ENCODE assay signal across 31 cellular contexts in the genomic region with DNA sequence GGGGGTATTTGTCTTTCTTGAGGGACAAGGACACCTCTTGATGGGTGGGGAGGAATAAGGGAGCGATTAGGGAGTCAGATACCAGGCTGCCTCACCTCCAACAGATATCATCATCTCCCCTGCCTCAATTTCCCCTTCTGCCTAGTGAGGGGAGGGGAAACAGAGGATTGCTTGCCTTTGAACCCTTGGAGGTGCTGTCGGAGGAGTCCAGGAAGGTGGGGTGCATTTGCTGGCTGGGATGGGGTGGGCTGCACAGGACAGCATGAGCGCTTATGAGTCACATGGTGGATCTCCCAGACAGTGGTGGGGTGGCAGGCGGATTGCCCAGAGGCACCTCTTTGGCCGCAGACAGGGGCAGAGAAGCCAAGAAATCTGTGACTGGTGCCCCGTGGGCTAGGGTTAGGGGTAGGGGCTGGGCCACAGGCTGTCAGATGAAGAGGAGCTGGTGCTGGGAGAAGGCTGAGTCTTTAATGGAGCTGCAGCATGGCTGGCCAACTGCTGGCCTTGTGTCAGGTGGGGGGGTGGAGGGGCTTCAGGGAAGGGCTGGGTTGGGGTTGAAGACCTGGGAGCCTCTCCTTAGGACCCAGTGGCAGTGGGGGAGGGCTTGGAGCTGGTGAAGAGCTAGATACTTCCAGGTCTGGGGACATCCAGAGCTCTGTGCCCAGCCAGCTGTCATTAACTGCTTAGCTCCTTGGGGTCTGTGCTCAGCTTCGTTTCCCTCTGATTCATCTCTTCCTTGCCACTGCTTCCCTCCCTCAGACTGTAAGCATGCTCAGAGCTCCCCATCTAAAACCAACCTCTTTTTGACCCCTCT. TPM values are rescaled to one million over a fixed set of nuclear protein-coding genes. Genes with fewer than 3 reads are reported as not detected.
DNase-seq lines count a peak whose midpoint lies in the region; TF ChIP-seq lines count a peak whose summit lies in the region.
"Had no signal": no experiment of that assay in that cellular context is flagged by ENCODE, and none has a peak within 500 bp of the region (broad histone marks: within the 10 kb centered on the region; RNA-seq: fewer than 3 reads in every experiment).

No MANE protein-coding gene starts in this region.

- TF ChIP-seq CTCF in H9 (conservative IDR thresholded peaks at IDR 0.05): no peak
- no peak for TF ChIP-seq CTCF in WERI-Rb-1 (IDR thresholded peaks at IDR 0.05; ENCODE audit: low read depth, low read length)
- no peak for TF ChIP-seq CTCF in neural crest cell (conservative IDR thresholded peaks at IDR 0.05)

- H3K56ac ChIP-seq in H9 (ENCODE audit: insufficient read length, low read depth, low read length): no peak overlapping the region

- DNase-seq in H9 (peak; percentile 14), WERI-Rb-1 (peak; percentile 63), neural crest cell (ENCODE audit: low read depth, low spot score) (no peak), hypothalamus (lab: John Stamatoyannopoulos, UW) (no peak), NCI-H2081 treated with DMSO at 0.1 percent for 48 hours (lab: John Stamatoyannopoulos, UW) (no peak), caudate nucleus (lab: John Stamatoyannopoulos, UW) (no peak)
- DNase-seq: activated CD4-positive, alpha-beta memory T cell treated with anti-CD3 and anti-CD28 coated beads for 36 hours; activated effector memory CD4-positive, alpha-beta T cell treated with anti-CD3 and anti-CD28 coated beads, Interleukin-2, amount 50 U/mL, for 16 hours; activated T-cell treated with anti-CD3 and anti-CD28 coated beads, Interleukin-2, amount 50 U/mL, for 1 hour; Caco-2; DMS79 treated with DMSO at 0.1 percent for 48 hours; KG1; left ventricle myocardium superior; NCI-H1048; NCI-H1694 treated with DMSO at 0.1 percent for 48 hours; NCI-H2227 treated with DMSO at 0.1 percent for 48 hours; NCI-H526 treated with DMSO at 0.1 percent for 48 hours; spleen; substantia nigra had no signal

- H3K23ac ChIP-seq in H9 (ENCODE audit: insufficient read length, low read depth, low read length): no peak overlapping the region

- H3K23me2 ChIP-seq in H9 (ENCODE audit: insufficient read length, low read depth, low read length, poor library complexity, severe bottlenecking): no peaks in the 10 kb centered on the region

- no peaks in the 10 kb centered on the region for H3K9me3 ChIP-seq in BLaER1 treated with 17β-estradiol and CSF1 and Interleukin-3, amounts not matched to agents 10 nM and 100 nM (replicated peaks in 1 of 11)
- H3K9me3 ChIP-seq in H9 (ENCODE audit: control insufficient read depth, low read depth, low read length) (no peaks in the 10 kb centered on the region), WERI-Rb-1 (ENCODE audit: severe bottlenecking) (no peaks in the 10 kb centered on the region)
- H3K9me3 ChIP-seq: Caco-2, HAP-1, Peyer's patch, spleen had no signal

- H4K5ac ChIP-seq in H9 (ENCODE audit: insufficient read length, low read depth, low read length): no peak overlapping the region

- H3K27me3 ChIP-seq in BLaER1 treated with 17β-estradiol and CSF1 and Interleukin-3, amounts not matched to agents 10 nM and 100 nM: peaks cover 0 to 72% (median 0%) of the 10 kb centered on the region in 11 experiments; a peak in 7 of 22 replicates
- H3K27me3 ChIP-seq in H9 (ENCODE audit: insufficient read depth, low read length): no peaks in the 10 kb centered on the region
- no peaks in the 10 kb centered on the region for H3K27me3 ChIP-seq in WERI-Rb-1 (ENCODE audit: insufficient read depth, low read depth, severe bottlenecking)
- H3K27me3 ChIP-seq: Peyer's patch had no signal

- H3K4me1 ChIP-seq in BLaER1 treated with 17β-estradiol and CSF1 and Interleukin-3, amounts not matched to agents 10 nM and 100 nM: peaks cover 41 to 75% (median 53%) of the 10 kb centered on the region in 10 experiments
- no peaks in the 10 kb centered on the region for H3K4me1 ChIP-seq in H9 (ENCODE audit: insufficient read depth, low read length)
- H3K4me1 ChIP-seq: Caco-2, HAP-1, parathyroid adenoma, Peyer's patch had no signal

- no peak overlapping the region for H2AFZ ChIP-seq in H9 (ENCODE audit: low read length)
- H2AFZ ChIP-seq: parathyroid adenoma had no signal

- no peaks in the 10 kb centered on the region for H3K36me3 ChIP-seq in BLaER1 treated with 17β-estradiol and CSF1 and Interleukin-3, amounts not matched to agents 10 nM and 100 nM
- no peaks in the 10 kb centered on the region for H3K36me3 ChIP-seq in WERI-Rb-1
- H3K36me3 ChIP-seq: HAP-1, Peyer's patch, spleen had no signal

- peaks cover 4 to 22% of the 10 kb centered on the region in 2 experiments; a peak in 3 of 4 replicates for H3K4me1 Mint-ChIP-seq in H9
- no peaks in the 10 kb centered on the region for H3K4me1 Mint-ChIP-seq in neural crest cell
- H3K4me1 Mint-ChIP-seq: central memory CD8-positive, alpha-beta T cell had no signal

- no peak overlapping the region for H3K4me3 ChIP-seq in BLaER1 treated with 17β-estradiol and CSF1 and Interleukin-3, amounts not matched to agents 10 nM and 100 nM
- no peak overlapping the region for H3K4me3 ChIP-seq in WERI-Rb-1 (ENCODE audit: low read depth, low read length)
- H3K4me3 ChIP-seq: HAP-1, Peyer's patch, spleen had no signal

- no peak overlapping the region for H3K9ac ChIP-seq in BLaER1 treated with 17β-estradiol and CSF1 and Interleukin-3, amounts not matched to agents 10 nM and 100 nM
- H3K9ac ChIP-seq in H9 (ENCODE audit: extremely low read depth, insufficient read length, low read length): no peak overlapping the region
- H3K9ac ChIP-seq: parathyroid adenoma had no signal

- H3K79me2 ChIP-seq in H9 (ENCODE audit: insufficient read depth, low read length): no peaks in the 10 kb centered on the region
- H3K79me2 ChIP-seq: parathyroid adenoma had no signal

- peak overlapping the region; percentile 70 to 83 (median 77); a peak in 21 of 22 replicates for H3K4me2 ChIP-seq in BLaER1 treated with 17β-estradiol and CSF1 and Interleukin-3, amounts not matched to agents 10 nM and 100 nM
- H3K4me2 ChIP-seq in H9 (ENCODE audit: insufficient read depth, insufficient read length, low read length): no peak overlapping the region

- H3K4ac ChIP-seq in H9 (ENCODE audit: low read depth, low read length): no peak overlapping the region

- no peak overlapping the region for H3T11ph ChIP-seq in H9 (ENCODE audit: low read length)

- H4K8ac ChIP-seq in H9 (replicated peaks; ENCODE audit: insufficient read length, low read depth, low read length): no peak overlapping the region

- peak overlapping the region in 1 of 11 experiments; percentile 32; a peak in 1 of 22 replicates for H3K27ac ChIP-seq in BLaER1 treated with 17β-estradiol and CSF1 and Interleukin-3, amounts not matched to agents 10 nM and 100 nM
- H3K27ac ChIP-seq in H9 (ENCODE audit: insufficient read length, low read depth, low read length) (no peak overlapping the region), WERI-Rb-1 (no peak overlapping the region), caudate nucleus (ENCODE audit: low read depth, low read length) (no peak overlapping the region)
- H3K27ac ChIP-seq: C4-2B, parathyroid adenoma, Peyer's patch had no signal

- no peak overlapping the region for H2BK120ac ChIP-seq in H9 (ENCODE audit: low read depth, low read length, poor library complexity, severe bottlenecking)

- no peak overlapping the region for H2BK20ac ChIP-seq in H9 (ENCODE audit: low read depth, low read length, poor library complexity, severe bottlenecking)

- no peaks in the 10 kb centered on the region; a peak in 1 of 5 replicates for H3K9me3 Mint-ChIP-seq in H9
- no peaks in the 10 kb centered on the region for H3K9me3 Mint-ChIP-seq in neural crest cell
- H3K9me3 Mint-ChIP-seq: activated CD4-positive, alpha-beta memory T cell treated with anti-CD3 and anti-CD28 coated beads for 36 hours; central memory CD8-positive, alpha-beta T cell; mesothelial cell of epicardium; naive thymus-derived CD8-positive, alpha-beta T cell had no signal

- no CpG with 5 or more reads among the region's 7 CpGs for WGBS in H9 (ENCODE audit: extremely low coverage, insufficient read length, low lambda C conversion rate)

- H2BK12ac ChIP-seq in H9 (ENCODE audit: insufficient read length, low read depth, low read length): no peak overlapping the region

- no peak overlapping the region for H2BK15ac ChIP-seq in H9 (ENCODE audit: low read depth, low read length)

- peaks cover 0 to 39% (median 0%) of the 10 kb centered on the region in 11 experiments; a peak in 2 of 22 replicates for H4K20me1 ChIP-seq in BLaER1 treated with 17β-estradiol and CSF1 and Interleukin-3, amounts not matched to agents 10 nM and 100 nM
- no peaks in the 10 kb centered on the region for H4K20me1 ChIP-seq in H9 (ENCODE audit: control insufficient read depth, insufficient read depth, insufficient read length)

- H3K18ac ChIP-seq in H9 (ENCODE audit: insufficient read length, low read depth, low read length): no peak overlapping the region

- H3K27ac Mint-ChIP-seq in H9 (no peak overlapping the region; a peak in 1 of 7 replicates), neural crest cell (ENCODE audit: unreplicated experiment) (peak overlapping the region; percentile 20)
- H3K27ac Mint-ChIP-seq: activated CD4-positive, alpha-beta memory T cell treated with anti-CD3 and anti-CD28 coated beads for 36 hours; mesothelial cell of epicardium had no signal

- H4K91ac ChIP-seq in H9 (ENCODE audit: insufficient read length, low read depth, low read length): no peak overlapping the region

- no peak overlapping the region; the same call in 1 of the 2 replicates for H3K14ac ChIP-seq in H9 (ENCODE audit: insufficient read depth, low read length)

- no peaks in the 10 kb centered on the region for H3K36me3 Mint-ChIP-seq in H9 (ENCODE audit: insufficient read depth in 1 of 3, low read depth in 3 of 3)
- no peaks in the 10 kb centered on the region for H3K36me3 Mint-ChIP-seq in neural crest cell (ENCODE audit: low read depth)
- H3K36me3 Mint-ChIP-seq: activated CD4-positive, alpha-beta memory T cell treated with anti-CD3 and anti-CD28 coated beads for 36 hours; mesothelial cell of epicardium; naive thymus-derived CD8-positive, alpha-beta T cell had no signal

- H3K27me3 Mint-ChIP-seq in H9 (ENCODE audit: low read depth) (peaks cover 58% of the 10 kb centered on the region), neural crest cell (ENCODE audit: low read depth) (peaks cover 79% of the 10 kb centered on the region)

- H3K79me1 ChIP-seq in H9 (ENCODE audit: insufficient read depth, low read depth, low read length, poor library complexity, severe bottlenecking): no peaks in the 10 kb centered on the region

- no peak overlapping the region for H2AK5ac ChIP-seq in H9 (ENCODE audit: insufficient read length, low read length)

- H2BK5ac ChIP-seq in H9 (ENCODE audit: insufficient read length, low read length): no peak overlapping the region

- H3K4me3 Mint-ChIP-seq in H9 (no peak overlapping the region), neural crest cell (no peak overlapping the region)
- H3K4me3 Mint-ChIP-seq: activated CD4-positive, alpha-beta memory T cell treated with anti-CD3 and anti-CD28 coated beads for 36 hours; central memory CD8-positive, alpha-beta T cell; mesothelial cell of epicardium; naive thymus-derived CD8-positive, alpha-beta T cell had no signal

RNA-seq across cellular contexts. Expression of a gene that starts 7.0 kb away (rescaled TPM):
- 1.3 and 3.0 TPM in 2 replicates for total RNA-seq in H9 (2021)
- total RNA-seq in neural crest cell: 1.9 and 2.0 TPM in 2 replicates
- total RNA-seq: activated CD4-positive, alpha-beta memory T cell treated with anti-CD3 and anti-CD28 coated beads for 36 hours; dermis microvascular lymphatic vessel endothelial cell; endothelial cell of umbilical vein; naive thymus-derived CD8-positive, alpha-beta T cell had no signal

RNA-seq across cellular contexts. Expression of a gene that starts 34.7 kb away (rescaled TPM):
- not detected in 2 replicates for total RNA-seq in H9 (2021)
- not detected in 2 replicates for total RNA-seq in neural crest cell
- total RNA-seq: activated CD4-positive, alpha-beta memory T cell treated with anti-CD3 and anti-CD28 coated beads for 36 hours; astrocyte; Caco-2; dermis microvascular lymphatic vessel endothelial cell; endothelial cell of umbilical vein; left ventricle myocardium superior; mesothelial cell of epicardium; naive thymus-derived CD8-positive, alpha-beta T cell; Peyer's patch; spleen; ureter had no signal

RNA-seq across cellular contexts. Expression of a gene that starts 55.1 kb away (rescaled TPM):
- total RNA-seq in H9 (2021) (not detected in 2 replicates), neural crest cell (not detected in 2 replicates)
- total RNA-seq: activated CD4-positive, alpha-beta memory T cell treated with anti-CD3 and anti-CD28 coated beads for 36 hours; astrocyte; dermis microvascular lymphatic vessel endothelial cell; endothelial cell of umbilical vein; left ventricle myocardium superior; mesothelial cell of epicardium; naive thymus-derived CD8-positive, alpha-beta T cell; Peyer's patch; ureter had no signal

Comparison
In these comparisons a context has a peak if more than half of its experiments do, and no peak if none do; other contexts are left out.
1. DNase-seq: peak in H9 (single experiment) and WERI-Rb-1 (single experiment); none in neural crest cell (single experiment), hypothalamus (0 of 51), NCI-H2081 treated with DMSO at 0.1 percent for 48 hours (single experiment) and caudate nucleus (0 of 61).